Comparison of ENCODE assay signal across 26 cellular contexts in genomic region chr11:115100706-115101105, GRCh38.
"Had no signal": no experiment of that assay in that cellular context is flagged by ENCODE, and none has a peak within 500 bp of the region (broad histone marks: within the 10 kb centered on the region; RNA-seq: fewer than 3 reads in every experiment).

No MANE protein-coding gene starts in this region.

- H3K27me3 ChIP-seq: stomach, testis, thyroid gland, tibial nerve, transverse colon, upper lobe of left lung, upper lobe of right lung, uterus, vagina had no signal

- ATAC-seq: stimulated activated effector memory CD8-positive, alpha-beta T cell treated with anti-CD3 and anti-CD28 coated beads, Interleukin-12 subunit alpha, Interleukin-12 subunit beta, amount 100 ng/mL, for 72 hours; stimulated activated memory B cell treated with anti-CD40 and anti-IgM and Interleukin-4, amounts not matched to agents 10 μg/mL and 1 μg/mL and 100 μg/mL, for 72 hours; stimulated activated naive B cell treated with anti-CD40 and anti-IgM and Interleukin-4, amounts not matched to agents 10 μg/mL and 1 μg/mL and 100 μg/mL, for 72 hours; stimulated activated naive CD8-positive, alpha-beta T cell treated with anti-CD3 and anti-CD28 coated beads, Interleukin-15, amount 100 ng/mL, for 72 hours; stimulated activated naive CD8-positive, alpha-beta T cell treated with anti-CD3 and anti-CD28 coated beads, Interleukin-15, Interleukin-2, amounts not matched to agents 100 U/mL and 50 U/mL, for 24 hours; upper lobe of right lung had no signal

- DNase-seq: stimulated activated CD4-positive, alpha-beta T cell treated with anti-CD3 and anti-CD28 coated beads, Interleukin-2, amount 100 ng/mL, for 48 hours; stimulated activated CD4-positive, alpha-beta T cell treated with anti-CD3 and anti-CD28 coated beads, Interleukin-4, amount 100 ng/mL, for 1 hour; stimulated activated CD4-positive, alpha-beta T cell treated with anti-CD3 and anti-CD28 coated beads, Interleukin-4, amount 100 ng/mL, for 24 hours; stimulated activated CD4-positive, alpha-beta T cell treated with anti-CD3 and anti-CD28 coated beads, Interleukin-4, amount 100 ng/mL, for 4 hours; stimulated activated CD8-positive, alpha-beta memory T cell treated with anti-CD3 and anti-CD28 coated beads, Interleukin-4, amount 100 ng/mL, for 48 hours; stimulated activated naive B cell treated with anti-CD40 and anti-IgM and Interleukin-4, amounts not matched to agents 10 μg/mL and 1 μg/mL and 100 μg/mL, for 72 hours; stimulated activated naive CD4-positive, alpha-beta T cell; stimulated activated naive CD4-positive, alpha-beta T cell treated with Interleukin-2 at 50 U/mL for 16 hours; stimulated activated naive CD8-positive, alpha-beta T cell treated with anti-CD3 and anti-CD28 coated beads, Interleukin-15, amount 100 ng/mL, for 72 hours; stimulated activated naive CD8-positive, alpha-beta T cell treated with anti-CD3 and anti-CD28 coated beads, Interleukin-15, Interleukin-2, amounts not matched to agents 100 U/mL and 50 U/mL, for 24 hours; stomach; substantia nigra; testis; thyroid gland; tibial artery; transverse colon; trophoblast cell; upper lobe of left lung; upper lobe of right lung; uterus had no signal

- H3K36me3 ChIP-seq: stomach, suprapubic skin, thoracic aorta, thyroid gland, tibial artery, tibial nerve, transverse colon, upper lobe of left lung, upper lobe of right lung, uterus, vagina had no signal

- H3K27ac ChIP-seq: stomach, suprapubic skin, testis, thoracic aorta, thyroid gland, tibial artery, tibial nerve, transverse colon, upper lobe of left lung, upper lobe of right lung, uterus, vagina had no signal

- H3K4me3 ChIP-seq: stomach, suprapubic skin, testis, thoracic aorta, thyroid gland, tibial artery, tibial nerve, transverse colon, upper lobe of left lung, upper lobe of right lung, uterus, vagina had no signal

- H3K4me1 ChIP-seq: stomach, suprapubic skin, testis, tibial artery, tibial nerve, transverse colon, upper lobe of left lung, upper lobe of right lung, uterus, vagina had no signal

- H3K9me3 ChIP-seq: stomach, suprapubic skin, testis, thoracic aorta, thyroid gland, tibial artery, tibial nerve, transverse colon, upper lobe of left lung, upper lobe of right lung, uterus, vagina had no signal
